In the genomic region with DNA sequence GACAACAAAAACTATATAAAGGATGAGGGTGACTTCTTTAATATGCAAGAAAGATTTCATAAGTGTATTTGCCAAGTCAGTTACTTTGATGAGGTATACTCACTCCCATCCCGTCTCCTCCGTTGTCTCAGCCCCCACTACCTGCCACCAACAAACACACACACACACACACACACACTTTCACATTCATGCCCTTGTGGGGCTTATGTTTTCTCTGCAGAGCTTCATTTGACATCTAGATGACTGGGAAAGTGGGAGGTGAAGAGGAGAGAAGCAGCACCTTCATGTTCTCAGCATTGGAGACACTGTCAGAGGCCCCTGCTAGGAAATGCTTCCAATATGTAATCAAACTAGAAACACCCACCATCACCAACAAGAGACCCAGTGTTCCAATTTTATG, we compare ENCODE assay signal across 35 cellular contexts. TPM values are rescaled to one million over a fixed set of nuclear protein-coding genes. Genes with fewer than 3 reads are reported as not detected.
"Had no signal": no experiment of that assay in that cellular context is flagged by ENCODE, and none has a peak within 500 bp of the region (broad histone marks: within the 10 kb centered on the region; RNA-seq: fewer than 3 reads in every experiment).

No MANE protein-coding gene starts in this region.

- DNase-seq: activated B cell treated with CpG ODN at 0.5 μM for 24 hours; activated CD4-positive, alpha-beta memory T cell treated with anti-CD3 and anti-CD28 coated beads for 36 hours; activated CD4-positive, alpha-beta T cell treated with anti-CD3 and anti-CD28 coated beads for 36 hours; activated CD4-positive, alpha-beta T cell treated with anti-CD3 and anti-CD28 coated beads, Interleukin-2, amount 10 ng/mL, durations not matched to agents 24 days and 14 days; activated CD8-positive, alpha-beta memory T cell treated with anti-CD3 and anti-CD28 coated beads, Interleukin-2, amount 10 ng/mL, durations not matched to agents 7 days and 5 days; activated CD8-positive, alpha-beta memory T cell treated with anti-CD3 and anti-CD28 coated beads, Interleukin-2, amount 50 U/mL, for 4 hours; activated CD8-positive, alpha-beta T cell treated with anti-CD3 and anti-CD28 coated beads, Interleukin-2, amount 10 ng/mL, durations not matched to agents 7 days and 5 days; activated effector memory CD4-positive, alpha-beta T cell treated with anti-CD3 and anti-CD28 coated beads, Interleukin-2, amount 50 U/mL, for 16 hours; activated naive CD4-positive, alpha-beta T cell treated with anti-CD3 and anti-CD28 coated beads for 36 hours; activated naive CD8-positive, alpha-beta T cell treated with anti-CD3 and anti-CD28 coated beads for 36 hours; activated naive CD8-positive, alpha-beta T cell treated with anti-CD3 and anti-CD28 coated beads, Interleukin-2, amount 50 U/mL, for 24 hours; activated T-cell treated with anti-CD3 and anti-CD28 coated beads, Interleukin-2, amount 50 U/mL, for 1 hour; activated T-cell treated with anti-CD3 and anti-CD28 coated beads, Interleukin-2, amount 50 U/mL, for 48 hours; adrenal gland; amygdala; aorta; body of pancreas; cortex of kidney; dermis blood vessel endothelial cell; effector CD4-positive, alpha-beta T cell; effector memory CD8-positive, alpha-beta T cell; foreskin fibroblast; T-helper 1 cell; T-helper 17 cell; T1000; WERI-Rb-1 had no signal

- H3K27me3 ChIP-seq: adrenal gland, body of pancreas had no signal

- H3K36me3 ChIP-seq: WERI-Rb-1 had no signal

- H3K4me3 ChIP-seq: adrenal gland, body of pancreas had no signal

- H3K27ac Mint-ChIP-seq: activated B cell treated with CpG ODN at 0.5 μM for 24 hours; activated CD4-positive, alpha-beta memory T cell treated with anti-CD3 and anti-CD28 coated beads for 36 hours; activated CD4-positive, alpha-beta T cell treated with anti-CD3 and anti-CD28 coated beads for 36 hours; activated CD4-positive, alpha-beta T cell treated with anti-CD3 and anti-CD28 coated beads, Interleukin-2, amount 10 ng/mL, durations not matched to agents 24 days and 14 days; activated CD8-positive, alpha-beta memory T cell treated with anti-CD3 and anti-CD28 coated beads, Interleukin-2, amount 10 ng/mL, durations not matched to agents 7 days and 5 days; activated CD8-positive, alpha-beta T cell treated with anti-CD3 and anti-CD28 coated beads, Interleukin-2, amount 10 ng/mL, durations not matched to agents 7 days and 5 days; activated naive CD4-positive, alpha-beta T cell treated with anti-CD3 and anti-CD28 coated beads for 36 hours; activated naive CD4-positive, alpha-beta T cell treated with anti-CD3 and anti-CD28 coated beads, Interleukin-2, amount 50 U/mL, for 24 hours; activated naive CD8-positive, alpha-beta T cell treated with anti-CD3 and anti-CD28 coated beads for 36 hours; activated naive CD8-positive, alpha-beta T cell treated with anti-CD3 and anti-CD28 coated beads, Interleukin-2, amount 50 U/mL, for 24 hours; activated T-helper 1 cell treated with anti-CD3 and anti-CD28 coated beads, Interleukin-12 subunit alpha, Interleukin-12 subunit beta, Interleukin-2, Interleukin-4 antibody, amounts not matched to agents 30 ng/mL and 10 ng/mL and 1 ng/mL, durations not matched to agents 14 hours and 24 hours and 36 hours; activated T-helper 2 cell treated with anti-CD3 and anti-CD28 coated beads, Interferon-gamma antibody, Interleukin-2, Interleukin-4, amounts not matched to agents 10 μg/mL and 5 μg/mL and 100 μg/mL, durations not matched to agents 14 hours and 24 hours and 36 hours; effector memory CD8-positive, alpha-beta T cell; T-helper 17 cell had no signal

- H3K9me3 ChIP-seq: adrenal gland had no signal

- H3K27ac ChIP-seq: body of pancreas, epithelial cell of prostate, WERI-Rb-1 had no signal

- H3K4me1 ChIP-seq: body of pancreas had no signal

- ATAC-seq: activated CD4-positive, alpha-beta T cell treated with anti-CD3 and anti-CD28 coated beads for 36 hours; activated CD4-positive, CD25-positive, alpha-beta regulatory T cell treated with anti-CD3 and anti-CD28 coated beads, Interleukin-2, amount 50 U/mL, for 24 hours; activated CD8-positive, alpha-beta memory T cell treated with anti-CD3 and anti-CD28 coated beads, Interleukin-2, amount 10 ng/mL, durations not matched to agents 7 days and 5 days; activated CD8-positive, alpha-beta T cell treated with anti-CD3 and anti-CD28 coated beads, Interleukin-2, amount 10 ng/mL, durations not matched to agents 7 days and 5 days; activated naive CD8-positive, alpha-beta T cell treated with anti-CD3 and anti-CD28 coated beads, Interleukin-2, amount 50 U/mL, for 24 hours; body of pancreas; effector memory CD8-positive, alpha-beta T cell; T-helper 17 cell had no signal

- H3K4me3 Mint-ChIP-seq: activated B cell treated with CpG ODN at 0.5 μM for 24 hours; activated CD4-positive, alpha-beta memory T cell treated with anti-CD3 and anti-CD28 coated beads for 36 hours; activated CD4-positive, alpha-beta T cell treated with anti-CD3 and anti-CD28 coated beads for 36 hours; activated CD4-positive, alpha-beta T cell treated with anti-CD3 and anti-CD28 coated beads, Interleukin-2, amount 10 ng/mL, durations not matched to agents 24 days and 14 days; activated CD8-positive, alpha-beta memory T cell treated with anti-CD3 and anti-CD28 coated beads, Interleukin-2, amount 10 ng/mL, durations not matched to agents 7 days and 5 days; activated CD8-positive, alpha-beta T cell treated with anti-CD3 and anti-CD28 coated beads, Interleukin-2, amount 10 ng/mL, durations not matched to agents 7 days and 5 days; activated naive CD4-positive, alpha-beta T cell treated with anti-CD3 and anti-CD28 coated beads for 36 hours; activated naive CD4-positive, alpha-beta T cell treated with anti-CD3 and anti-CD28 coated beads, Interleukin-2, amount 50 U/mL, for 24 hours; activated naive CD8-positive, alpha-beta T cell treated with anti-CD3 and anti-CD28 coated beads for 36 hours; activated naive CD8-positive, alpha-beta T cell treated with anti-CD3 and anti-CD28 coated beads, Interleukin-2, amount 50 U/mL, for 24 hours; activated T-helper 1 cell treated with anti-CD3 and anti-CD28 coated beads, Interleukin-12 subunit alpha, Interleukin-12 subunit beta, Interleukin-2, Interleukin-4 antibody, amounts not matched to agents 30 ng/mL and 10 ng/mL and 1 ng/mL, durations not matched to agents 14 hours and 24 hours and 36 hours; effector memory CD8-positive, alpha-beta T cell; T-helper 17 cell; T-helper 2 cell treated with Interferon-gamma antibody and Interleukin-4, amounts not matched to agents 5 μg/mL and 100 μg/mL, for 36 hours had no signal

- H3K27me3 Mint-ChIP-seq: activated B cell treated with CpG ODN at 0.5 μM for 24 hours had no signal

- H3K4me1 Mint-ChIP-seq: activated naive CD4-positive, alpha-beta T cell treated with anti-CD3 and anti-CD28 coated beads, Interleukin-2, amount 50 U/mL, for 24 hours; T-helper 17 cell had no signal

RNA-seq across cellular contexts. Expression of a gene that starts 22.5 kb away (rescaled TPM):
- total RNA-seq: activated CD4-positive, alpha-beta memory T cell treated with anti-CD3 and anti-CD28 coated beads for 36 hours; activated CD4-positive, alpha-beta T cell treated with anti-CD3 and anti-CD28 coated beads for 36 hours; activated CD4-positive, alpha-beta T cell treated with anti-CD3 and anti-CD28 coated beads, Interleukin-2, amount 10 ng/mL, durations not matched to agents 24 days and 14 days; activated CD8-positive, alpha-beta memory T cell treated with anti-CD3 and anti-CD28 coated beads for 36 hours; activated CD8-positive, alpha-beta memory T cell treated with anti-CD3 and anti-CD28 coated beads, Interleukin-2, amount 10 ng/mL, durations not matched to agents 7 days and 5 days; activated CD8-positive, alpha-beta T cell treated with anti-CD3 and anti-CD28 coated beads, Interleukin-2, amount 10 ng/mL, durations not matched to agents 7 days and 5 days; activated naive CD4-positive, alpha-beta T cell treated with anti-CD3 and anti-CD28 coated beads for 36 hours; activated naive CD8-positive, alpha-beta T cell treated with anti-CD3 and anti-CD28 coated beads for 36 hours; body of pancreas; dermis blood vessel endothelial cell; endothelial cell of umbilical vein; frontal cortex; T-helper 17 cell had no signal
- polyA plus RNA-seq: aorta had no signal
